ENCODE assay signal across 27 cellular contexts in genomic region chr18:5709476-5710095, GRCh38.
"Had no signal": no experiment of that assay in that cellular context is flagged by ENCODE, and none has a peak within 500 bp of the region (broad histone marks: within the 10 kb centered on the region; RNA-seq: fewer than 3 reads in every experiment).

No MANE protein-coding gene starts in this region.

- H3K36me3 ChIP-seq: ascending aorta, MG63, SJSA1 had no signal

- ATAC-seq: activated naive CD4-positive, alpha-beta T cell treated with anti-CD3 and anti-CD28 coated beads, Interleukin-2, amount 50 U/mL, for 72 hours; activated naive CD8-positive, alpha-beta T cell treated with anti-CD3 and anti-CD28 coated beads, Interleukin-2, amount 50 U/mL, for 24 hours; activated T-cell treated with anti-CD3 and anti-CD28 coated beads, Interleukin-2, amount 50 U/mL, for 4 hours; body of pancreas; SK-N-SH treated with all-trans-retinoic acid at 6 μM for 48 hours had no signal

- H3K27ac Mint-ChIP-seq: activated naive CD4-positive, alpha-beta T cell treated with anti-CD3 and anti-CD28 coated beads, Interleukin-2, amount 50 U/mL, for 72 hours; activated naive CD8-positive, alpha-beta T cell treated with anti-CD3 and anti-CD28 coated beads, Interleukin-2, amount 50 U/mL, for 24 hours; T-helper 1 cell treated with Interleukin-12 subunit alpha and Interleukin-12 subunit beta and Interleukin-4 antibody, amounts not matched to agents 30 μg/mL and 1 μg/mL, for 36 hours; WTC11 had no signal

- H3K9me3 ChIP-seq: ascending aorta, body of pancreas, MG63, SJSA1 had no signal

- H3K27ac ChIP-seq: ascending aorta, body of pancreas, SJSA1 had no signal

- H3K36me3 Mint-ChIP-seq: activated naive CD4-positive, alpha-beta T cell treated with anti-CD3 and anti-CD28 coated beads, Interleukin-2, amount 50 U/mL, for 72 hours; WTC11 had no signal

- H3K4me1 ChIP-seq: ascending aorta, body of pancreas, SJSA1 had no signal

- H3K4me3 ChIP-seq: ascending aorta, body of pancreas, MG63, SJSA1 had no signal

- H3K4me1 Mint-ChIP-seq: activated naive CD8-positive, alpha-beta T cell treated with anti-CD3 and anti-CD28 coated beads, Interleukin-2, amount 50 U/mL, for 24 hours; WTC11 had no signal

- H3K9me3 Mint-ChIP-seq: activated naive CD4-positive, alpha-beta T cell treated with anti-CD3 and anti-CD28 coated beads, Interleukin-2, amount 50 U/mL, for 72 hours; activated naive CD8-positive, alpha-beta T cell treated with anti-CD3 and anti-CD28 coated beads, Interleukin-2, amount 50 U/mL, for 24 hours; activated T-cell treated with anti-CD3 and anti-CD28 coated beads, Interleukin-2, amount 50 U/mL, for 4 hours; T-helper 1 cell treated with Interleukin-12 subunit alpha and Interleukin-12 subunit beta and Interleukin-4 antibody, amounts not matched to agents 30 μg/mL and 1 μg/mL, for 36 hours; WTC11 had no signal

- DNase-seq: activated CD4-positive, alpha-beta T cell treated with anti-CD3 and anti-CD28 coated beads for 48 hours; activated CD4-positive, alpha-beta T cell treated with anti-CD3 and anti-CD28 coated beads, Interleukin-2, amount 50 U/mL, for 48 hours; activated CD4-positive, CD25-positive, alpha-beta regulatory T cell treated with anti-CD3 and anti-CD28 coated beads, Interleukin-2, amount 50 U/mL, for 72 hours; activated CD8-positive, alpha-beta memory T cell treated with anti-CD3 and anti-CD28 coated beads for 24 hours; activated effector memory CD4-positive, alpha-beta T cell treated with anti-CD3 and anti-CD28 coated beads, Interleukin-2, amount 50 U/mL, for 16 hours; activated naive CD4-positive, alpha-beta T cell treated with Interleukin-2 at 50 U/mL for 16 hours; activated naive CD8-positive, alpha-beta T cell treated with anti-CD3 and anti-CD28 coated beads, Interleukin-2, amount 50 U/mL, for 24 hours; activated T-cell treated with anti-CD3 and anti-CD28 coated beads, Interleukin-2, amount 50 U/mL, for 4 hours; amniotic stem cell; body of pancreas; central memory CD4-positive, alpha-beta T cell; MG63; NCI-H1092 treated with DMSO at 0.1 percent for 48 hours; NCI-H1436; NCI-H1694 treated with DMSO at 0.1 percent for 48 hours; NCI-H2029 treated with DMSO at 0.1 percent for 48 hours; NCI-H345; NCI-H510A; NCI-H526 treated with DMSO at 0.1 percent for 48 hours; NK-92 treated with Interleukin-12 subunit alpha and Interleukin-12 subunit beta, amount 100 ng/mL, for 24 hours; SHP77 had no signal

- H3K4me3 Mint-ChIP-seq: activated naive CD8-positive, alpha-beta T cell treated with anti-CD3 and anti-CD28 coated beads, Interleukin-2, amount 50 U/mL, for 24 hours; activated T-cell treated with anti-CD3 and anti-CD28 coated beads, Interleukin-2, amount 50 U/mL, for 4 hours; T-helper 1 cell treated with Interleukin-12 subunit alpha and Interleukin-12 subunit beta and Interleukin-4 antibody, amounts not matched to agents 30 μg/mL and 1 μg/mL, for 36 hours; WTC11 had no signal

- H3K27me3 ChIP-seq: ascending aorta, body of pancreas, MG63 had no signal
